In the genomic region with DNA sequence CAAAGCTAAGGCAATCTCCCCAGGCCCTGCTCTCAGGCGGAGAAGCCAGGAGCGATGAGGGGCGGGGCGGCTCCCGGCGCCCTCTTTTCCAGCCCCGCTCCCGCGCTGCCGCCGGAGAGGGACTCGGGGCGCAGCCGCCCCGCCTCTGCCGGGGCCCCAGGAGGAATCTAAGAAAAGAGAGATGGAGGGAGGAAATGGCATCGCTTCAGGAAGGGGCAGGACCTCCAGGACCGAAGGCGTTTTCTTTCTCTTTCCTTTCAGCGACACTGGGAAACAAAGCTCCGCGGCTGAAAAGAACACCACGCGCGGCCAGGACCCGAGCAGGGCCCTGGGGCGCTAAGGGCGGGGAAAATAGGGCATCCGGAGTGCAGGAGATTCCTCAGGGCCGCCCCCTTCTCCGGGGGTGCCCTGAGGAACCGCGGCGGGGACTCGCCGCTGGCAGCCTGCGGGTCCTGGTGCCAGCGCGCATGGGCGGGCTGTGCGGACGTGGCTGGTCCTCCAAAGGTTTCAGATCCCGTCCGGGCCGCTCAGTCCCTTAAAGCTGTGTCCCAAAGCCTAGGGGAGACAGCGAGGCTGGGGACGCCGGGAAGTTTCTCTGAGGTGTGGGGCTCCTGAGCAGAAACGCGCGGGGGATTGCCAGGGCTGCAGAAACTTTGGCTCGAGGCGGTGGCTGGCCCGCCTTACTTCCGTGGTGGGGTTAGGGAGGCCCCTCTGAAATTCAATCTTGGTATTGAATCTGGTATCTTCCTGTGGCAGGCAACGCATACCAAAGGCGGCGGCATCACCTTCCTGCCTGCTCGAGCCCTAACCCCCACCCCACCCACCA, we compare ENCODE assay signal across 2 cellular contexts.
TF ChIP-seq lines count a peak whose summit lies in the region.

No MANE protein-coding gene starts in this region.

TF ChIP-seq in IMR-90, 13 proteins besides CTCF, POLR2A, EP300 and RAD21:
- no peak for TF ChIP-seq MAZ (IDR thresholded peaks at IDR 0.05; ENCODE audit: borderline replicate concordance, low read depth, low read length)
- no peak for TF ChIP-seq SMC3 (IDR thresholded peaks at IDR 0.05; ENCODE audit: low read depth, low read length)
- TF ChIP-seq CHD1 (IDR thresholded peaks at IDR 0.05; ENCODE audit: low read depth, low read length), result no peak
- TF ChIP-seq ELK1 (IDR thresholded peaks at IDR 0.05; ENCODE audit: borderline replicate concordance, low read depth, low read length), result no peak
- no peak for TF ChIP-seq CEBPB (IDR thresholded peaks at IDR 0.05; ENCODE audit: low read depth, low read length)
- TF ChIP-seq USF2 (IDR thresholded peaks at IDR 0.05; ENCODE audit: low read depth, low read length), result no peak
- no peak for TF ChIP-seq BHLHE40 (IDR thresholded peaks at IDR 0.05; ENCODE audit: low read depth, low read length)
- no peak for TF ChIP-seq RFX5 (IDR thresholded peaks at IDR 0.05; ENCODE audit: low read depth, low read length)

TF ChIP-seq in GM12878, 131 proteins besides CTCF, POLR2A, EP300 and RAD21:
- TF ChIP-seq GATAD2B (conservative IDR thresholded peaks at IDR 0.05; ENCODE audit: low read depth) (no peak), IKZF1 (conservative IDR thresholded peaks at IDR 0.05) (0 out of 2 replicates have a peak, but pooled peaks have one; percentile 45), SUZ12 (IDR thresholded peaks at IDR 0.05; ENCODE audit: unreplicated experiment) (peak; percentile 55), SUPT20H (IDR thresholded peaks at IDR 0.05; ENCODE audit: borderline replicate concordance, control insufficient read depth, low read depth, low read length) (no peak), RB1 (IDR thresholded peaks at IDR 0.05; ENCODE audit: borderline replicate concordance) (no peak), BMI1 (IDR thresholded peaks at IDR 0.05; ENCODE audit: borderline replicate concordance) (no peak), POU2F2 (IDR thresholded peaks at IDR 0.05; ENCODE audit: borderline replicate concordance, low read depth, low read length) (no peak)
